12 cellular contexts compared by ENCODE assay signal in the genomic region with DNA sequence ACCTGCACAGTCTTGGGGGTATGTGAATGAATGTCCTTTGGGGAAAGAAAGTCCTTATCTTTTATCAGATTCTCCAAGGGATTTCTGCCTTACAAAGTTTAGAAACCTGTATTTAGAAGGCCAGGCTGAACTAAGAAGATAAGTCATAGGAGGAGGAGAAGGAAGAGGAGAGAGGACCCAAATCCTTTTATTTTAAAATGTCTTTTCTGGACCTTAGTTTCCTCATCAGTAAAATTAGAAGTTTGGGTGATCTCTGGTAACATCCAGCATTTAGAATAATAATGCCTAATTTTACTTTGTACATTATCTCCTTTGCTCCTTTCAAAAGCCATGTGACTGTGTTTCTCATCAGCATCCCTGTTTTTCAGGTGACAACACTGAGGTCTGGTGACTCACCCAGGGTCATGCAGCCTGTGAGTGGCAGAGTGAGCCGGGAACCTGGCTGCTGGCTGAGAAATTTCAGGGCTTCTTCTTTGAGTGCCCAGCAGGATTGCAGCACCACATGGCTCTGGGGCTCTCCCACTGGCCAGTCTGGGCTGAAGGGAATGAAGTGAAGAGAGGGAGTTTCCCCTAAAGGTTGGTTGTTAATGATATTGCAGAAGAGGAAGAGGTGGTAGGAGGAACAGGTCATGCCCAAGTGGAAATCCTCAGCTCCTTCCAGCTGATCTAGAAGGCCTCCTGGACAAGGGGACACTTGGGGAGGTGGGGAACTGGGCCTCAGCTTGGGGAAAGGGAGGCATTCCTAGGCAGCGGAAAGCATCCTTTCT. TPM values are rescaled to one million over a fixed set of nuclear protein-coding genes. Genes with fewer than 3 reads are reported as not detected.
DNase-seq lines count a peak whose midpoint lies in the region; ATAC-seq and TF ChIP-seq lines count a peak whose summit lies in the region.
"Had no signal": no experiment of that assay in that cellular context is flagged by ENCODE, and none has a peak within 500 bp of the region (broad histone marks: within the 10 kb centered on the region; RNA-seq: fewer than 3 reads in every experiment).

No MANE protein-coding gene starts in this region.

- peak overlapping the region; percentile 23 for H2BK120ac ChIP-seq in mesenchymal stem cell (ENCODE audit: low read depth, low read length)

- no peak overlapping the region for H3K23ac ChIP-seq in mesenchymal stem cell (ENCODE audit: low read length in 2 of 2)

- H3K79me1 ChIP-seq in mesenchymal stem cell (replicated peaks; ENCODE audit: low read length, poor library complexity, severe bottlenecking), result no peaks in the 10 kb centered on the region

- H3K4me1 ChIP-seq in mammary epithelial cell (ENCODE audit: insufficient read depth, low read length) (peaks cover 20% of the 10 kb centered on the region), mesenchymal stem cell (ENCODE audit: control insufficient read depth, insufficient read depth, low read depth, low read length) (peaks cover 24% of the 10 kb centered on the region)

- H2AK5ac ChIP-seq in mesenchymal stem cell (ENCODE audit: low read length, severe bottlenecking), result no peak overlapping the region

- H3K79me2 ChIP-seq in mammary epithelial cell (ENCODE audit: insufficient read depth, low read length), result no peaks in the 10 kb centered on the region

- H4K8ac ChIP-seq in mesenchymal stem cell (ENCODE audit: low read length), result no peak overlapping the region

- no peaks in the 10 kb centered on the region for H3K9me3 ChIP-seq in mammary epithelial cell (replicated peaks; ENCODE audit: insufficient read depth, low read length)
- no peaks in the 10 kb centered on the region for H3K9me3 ChIP-seq in mesenchymal stem cell (ENCODE audit: control insufficient read depth, low read length)

- no peak overlapping the region for H3K4me3 ChIP-seq in mammary epithelial cell (replicated peaks in 1 of 3; ENCODE audit: insufficient read depth in 1 of 3, low read depth in 2 of 3, low read length in 3 of 3)
- H3K4me3 ChIP-seq in mesenchymal stem cell (ENCODE audit: insufficient read depth in 1 of 2, low read depth in 1 of 2, low read length in 2 of 2), result no peak overlapping the region

- dilution Hi-C loops in mammary epithelial cell (cut with HindIII; ENCODE audit: low sequenced_read_pairs), result no loop called here

- H3K36me3 ChIP-seq in mammary epithelial cell (ENCODE audit: insufficient read depth, low read length), result no peaks in the 10 kb centered on the region
- H3K36me3 ChIP-seq in mesenchymal stem cell (ENCODE audit: control insufficient read depth in 1 of 2, insufficient read depth in 2 of 2, low read depth in 1 of 2, low read length in 2 of 2), result no peaks in the 10 kb centered on the region

- no peak overlapping the region for H3K4me2 ChIP-seq in mammary epithelial cell (ENCODE audit: insufficient read depth, low read depth, low read length)
- no peak overlapping the region for H3K4me2 ChIP-seq in mesenchymal stem cell (ENCODE audit: low read length, poor library complexity, severe bottlenecking)

- H2AFZ ChIP-seq in mammary epithelial cell (ENCODE audit: low read depth, low read length), result no peak overlapping the region
- no peak overlapping the region for H2AFZ ChIP-seq in mesenchymal stem cell (ENCODE audit: low read depth, low read length)

- peak overlapping the region; percentile 18 for H4K91ac ChIP-seq in mesenchymal stem cell (ENCODE audit: low read length)

- H3K27me3 ChIP-seq in mammary epithelial cell (ENCODE audit: insufficient read depth, low read length), result no peaks in the 10 kb centered on the region
- H3K27me3 ChIP-seq in mesenchymal stem cell (ENCODE audit: control insufficient read depth in 1 of 2, insufficient read depth in 1 of 2, low read length in 2 of 2), result peaks cover 0 to 3% of the 10 kb centered on the region in 2 experiments

- ATAC-seq in GM21576 (IDR thresholded peaks at IDR 0.05; ENCODE audit: unreplicated experiment), result no peak
- ATAC-seq in GM21723 (IDR thresholded peaks at IDR 0.05; ENCODE audit: unreplicated experiment), result no peak

- H2BK15ac ChIP-seq in mesenchymal stem cell (ENCODE audit: low read depth, poor library complexity, severe bottlenecking), result peak overlapping the region; percentile 62

- peak; percentile 15 for DNase-seq in COLO668 (lab: John Stamatoyannopoulos, UW; ENCODE audit: unreplicated experiment)
- DNase-seq in HT-29 (ENCODE audit: low spot score), result peak; percentile 72
- peak; percentile 73 for DNase-seq in mammary epithelial cell
- DNase-seq in mesenchymal stem cell, result peak; percentile 65
- no peak for DNase-seq in RPMI8226
- no peak for DNase-seq in NCI-H2196 (lab: John Stamatoyannopoulos, UW; ENCODE audit: unreplicated experiment)
- DNase-seq: DMS79 treated with DMSO at 0.1 percent for 48 hours, hypothalamus, NCI-H1930, SIG-M5 had no signal

- in situ Hi-C loops in mammary epithelial cell (cut with MboI; ENCODE audit: low sequenced_read_pairs in 2 of 2), result no loop called here

- H2BK12ac ChIP-seq in mesenchymal stem cell (ENCODE audit: low read length in 2 of 2), result peak overlapping the region in 1 of 2 experiments; percentile 51

- peak overlapping the region in 1 of 2 experiments; percentile 37 for H3K18ac ChIP-seq in mesenchymal stem cell (ENCODE audit: low read depth in 1 of 2, low read length in 2 of 2)

- H3K27ac ChIP-seq in mammary epithelial cell (ENCODE audit: insufficient read depth, low read depth, low read length) (no peak overlapping the region), mesenchymal stem cell (ENCODE audit: low read length, poor library complexity, severe bottlenecking) (no peak overlapping the region)

- intact Hi-C loops in mammary epithelial cell (cut with micrococcal nuclease), result no loop called here

- H3K14ac ChIP-seq in mesenchymal stem cell (ENCODE audit: low read length in 2 of 2), result no peak overlapping the region

- CTCF ChIA-PET in mammary epithelial cell (lab: Charles Lee; ENCODE audit: low non-redundant PET), result no interaction called here

- no peaks in the 10 kb centered on the region for H4K20me1 ChIP-seq in mammary epithelial cell (ENCODE audit: insufficient read depth, low read length)

- BruUV-seq in mammary epithelial cell (replicated peaks; lab: Mats Ljungman, UMichigan), result no TSS peak

- 56% methylated on average over 2 of the region's 2 CpGs for WGBS in mammary epithelial cell (ENCODE audit: low coverage, missing lambda C conversion rate)
- WGBS in mesenchymal stem cell, result 45% methylated on average over 2 of the region's 2 CpGs

- TF ChIP-seq CTCF in mammary epithelial cell (conservative IDR thresholded peaks at IDR 0.05 in 1 of 2, IDR thresholded peaks at IDR 0.05 in 1 of 2; ENCODE audit: extremely low read depth in 1 of 2, insufficient read depth in 1 of 2, low read depth in 1 of 2, low read length in 2 of 2), result no peak

- no peak overlapping the region for H2BK5ac ChIP-seq in mesenchymal stem cell (ENCODE audit: low read depth, low read length, poor library complexity, severe bottlenecking)

- H3K9ac ChIP-seq in mammary epithelial cell (ENCODE audit: insufficient read depth, low read length) (no peak overlapping the region), mesenchymal stem cell (ENCODE audit: low read length) (no peak overlapping the region)

- H3K4ac ChIP-seq in mesenchymal stem cell (ENCODE audit: low read depth in 1 of 2, low read length in 2 of 2), result no peak overlapping the region

RNA-seq across cellular contexts. Expression of a gene that starts 34.0 kb away (rescaled TPM):
- total RNA-seq in HT-29 (2014; rRNA removed; shearing (Covaris generic)), result 154 and 170 TPM in 2 replicates
- total RNA-seq in mammary epithelial cell, result 100 to 1,000 TPM; 161 to 313 TPM
- 196 TPM for polyA plus RNA-seq in mammary epithelial cell
- 634 TPM for polyA minus RNA-seq in mammary epithelial cell
- 94.9 TPM for polyA plus RNA-seq in mesenchymal stem cell (2013, experiment 1 of 2)
- 89.3 TPM for polyA plus RNA-seq in mesenchymal stem cell (2013, experiment 2 of 2)

Comparison
In these comparisons a context has a peak if more than half of its experiments do, and no peak if none do; other contexts are left out.
1. DNase-seq: peak in COLO668 (single experiment), HT-29 (single experiment), mammary epithelial cell (single experiment) and mesenchymal stem cell (single experiment); none in RPMI8226 (single experiment) and NCI-H2196 (single experiment).